1 cellular context compared by ENCODE assay signal in genomic region chr1:151611288-151611790, GRCh38.
TF ChIP-seq lines count a peak whose summit lies in the region.

No MANE protein-coding gene starts in this region.

TF ChIP-seq in K562, 482 proteins besides CTCF, POLR2A, EP300 and RAD21 (continued from another document and continues in another):
- TF ChIP-seq ZNF277 (CRISPR knock-in tag; IDR thresholded peaks at IDR 0.05; ENCODE audit: borderline replicate concordance) (no peak), BRD9 (IDR thresholded peaks at IDR 0.05; ENCODE audit: low read depth, partially characterized antibody) (no peak), SMARCA4 (IDR thresholded peaks at IDR 0.05) (no peak), ZNF639 (CRISPR knock-in tag; conservative IDR thresholded peaks at IDR 0.05 in 1 of 2, IDR thresholded peaks at IDR 0.05 in 1 of 2) (peak in 1 of 2 experiments; percentile 20; a peak in 1 of 4 replicates), CHD4 (IDR thresholded peaks at IDR 0.05; ENCODE audit: insufficient read depth, insufficient replicate concordance, low read depth, low read length, poor library complexity, severe bottlenecking) (no peak), HMG20B (CRISPR knock-in tag; IDR thresholded peaks at IDR 0.05) (no peak), ZNF589 (CRISPR knock-in tag; IDR thresholded peaks at IDR 0.05; ENCODE audit: low read depth) (peak; percentile 46; the same call in 1 of the 2 replicates), ZNF212 (CRISPR knock-in tag; IDR thresholded peaks at IDR 0.05) (no peak), XRCC5 (IDR thresholded peaks at IDR 0.05; ENCODE audit: low read depth, low read length) (no peak), ZNF431 (CRISPR knock-in tag; IDR thresholded peaks at IDR 0.05) (no peak), NONO (IDR thresholded peaks at IDR 0.05; ENCODE audit: low read depth in 2 of 2, low read length in 1 of 2) (no peak), PHTF2 (CRISPR knock-in tag; IDR thresholded peaks at IDR 0.05) (no peak), HINFP (tag; conservative IDR thresholded peaks at IDR 0.05; ENCODE audit: low read depth) (peak; percentile 33; the same call in 1 of the 2 replicates), HDAC2 (IDR thresholded peaks at IDR 0.05) (no peak), CEBPB (tag; IDR thresholded peaks at IDR 0.05) (peak; percentile 99), ZNF707 (CRISPR knock-in tag; conservative IDR thresholded peaks at IDR 0.05) (no peak), ZNF518B (CRISPR knock-in tag; IDR thresholded peaks at IDR 0.05) (no peak), ZNF766 (CRISPR knock-in tag; conservative IDR thresholded peaks at IDR 0.05) (peak; percentile 53), OTX1 (CRISPR knock-in tag; IDR thresholded peaks at IDR 0.05) (no peak), E2F3 (CRISPR knock-in tag; IDR thresholded peaks at IDR 0.05) (no peak), ZNF511 (CRISPR knock-in tag; IDR thresholded peaks at IDR 0.05) (no peak), BMI1 (IDR thresholded peaks at IDR 0.05; ENCODE audit: low read length) (no peak), PYGO2 (tag; IDR thresholded peaks at IDR 0.05) (0 out of 2 replicates have a peak, but pooled peaks have one; percentile 18), POLR2AphosphoS2 (IDR thresholded peaks at IDR 0.05; ENCODE audit: low read length) (no peak), MLLT1 (IDR thresholded peaks at IDR 0.05) (no peak), MAX (CRISPR knock-in tag; IDR thresholded peaks at IDR 0.05) (peak; percentile 17; the same call in 1 of the 2 replicates), XRCC4 (IDR thresholded peaks at IDR 0.05; ENCODE audit: extremely low read depth, insufficient read depth, insufficient read length) (no peak), NR0B1 (IDR thresholded peaks at IDR 0.05; ENCODE audit: partially characterized antibody) (no peak), HES1 (IDR thresholded peaks at IDR 0.05; ENCODE audit: low read depth) (no peak), ZBTB40 (IDR thresholded peaks at IDR 0.05) (no peak), ZBTB40 (CRISPR knock-in tag; IDR thresholded peaks at IDR 0.05) (no peak), ARID1B (IDR thresholded peaks at IDR 0.05) (no peak), IRF9 (tag; IDR thresholded peaks at IDR 0.05) (peak; percentile 71), MEIS2 (IDR thresholded peaks at IDR 0.05; ENCODE audit: partially characterized antibody) (no peak), ZNF75A (CRISPR knock-in tag; IDR thresholded peaks at IDR 0.05) (no peak), POLR3G (IDR thresholded peaks at IDR 0.05; ENCODE audit: extremely low read depth, insufficient read length, insufficient replicate concordance) (no peak), ETV5 (CRISPR knock-in tag; IDR thresholded peaks at IDR 0.05; ENCODE audit: low read depth) (no peak)
